ENCODE assay signal across 7 cellular contexts in genomic region chr11:69443138-69443967, GRCh38. TPM values are rescaled to one million over a fixed set of nuclear protein-coding genes. Genes with fewer than 3 reads are reported as not detected.
DNase-seq lines count a peak whose midpoint lies in the region; ATAC-seq, FAIRE-seq and TF ChIP-seq lines count a peak whose summit lies in the region.

No MANE protein-coding gene starts in this region.

- peak; percentile 82 for FAIRE-seq in GM18507 (lab: Jason Lieb, UNC)

- no peak overlapping the region for H3K4me3 ChIP-seq in lower leg skin (ENCODE audit: low read depth, poor library complexity, severe bottlenecking)

- 5 to 8% methylated on average over 26 to 47 of the region's 48 CpGs for WGBS in lower leg skin, 2 donors

- peak; percentile 91 for DNase-seq in GM18507 (ENCODE audit: extremely low spot score, insufficient read length, low read depth)
- peak; percentile 81 for DNase-seq in NCI-H460 (ENCODE audit: extremely low read depth, low read depth)
- DNase-seq in activated CD4-positive, alpha-beta T cell treated with anti-CD3 and anti-CD28 coated beads, Interleukin-2, amount 50 U/mL, for 4 hours: peak; percentile 59 to 60
- peak; percentile 94 for DNase-seq in dermis blood vessel endothelial cell
- DNase-seq in lower leg skin (ENCODE audit: low spot score in 2 of 2): peak; percentile 85 to 97
- DNase-seq in stimulated activated CD4-positive, alpha-beta T cell treated with anti-CD3 and anti-CD28 coated beads, Interleukin-4, amount 100 ng/mL, for 48 hours (ENCODE audit: low read depth in 2 of 2): peak; percentile 69 to 73

- no peak for TF ChIP-seq POLR2A in lower leg skin (IDR thresholded peaks at IDR 0.05)

- TF ChIP-seq CTCF in lower leg skin (IDR thresholded peaks at IDR 0.05): no peak

- intact Hi-C loops in lower leg skin (cut with DNase I; ENCODE audit: low total_unique reads): no loop called here

- ATAC-seq in HG02870 (IDR thresholded peaks at IDR 0.05; ENCODE audit: unreplicated experiment): peak; percentile 87

RNA-seq across cellular contexts. Expression of gene LINC01488, which starts 38.1 kb away (rescaled TPM):
- not detected in 2 replicates for total RNA-seq in NCI-H460 (2014; rRNA removed; shearing (Covaris generic))
- polyA plus RNA-seq in NCI-H460 (2014; cell fraction: nucleus; rRNA removed): not detected in 2 replicates
- total RNA-seq in dermis blood vessel endothelial cell (not detected in 2 replicates), lower leg skin (not detected)
